In the genomic region with DNA sequence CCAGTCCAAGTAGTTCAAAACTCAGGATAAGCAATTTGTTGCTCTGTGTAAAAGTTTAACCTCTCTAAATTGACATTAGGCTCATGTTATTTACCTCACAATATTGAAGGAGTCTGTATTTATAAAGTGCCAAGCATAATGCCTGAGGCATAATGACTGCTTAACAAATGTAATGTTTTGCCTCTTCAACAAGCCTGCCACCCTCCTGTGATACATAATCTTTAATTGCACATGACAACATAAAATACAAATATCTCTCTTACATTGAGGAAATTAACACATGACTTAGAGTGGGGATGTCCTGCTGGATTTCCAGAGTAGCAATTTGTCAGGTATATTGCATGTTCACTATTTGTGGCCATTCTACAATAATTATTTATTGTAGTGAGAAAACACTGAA, we compare ENCODE assay signal across 12 cellular contexts.
"Had no signal": no experiment of that assay in that cellular context is flagged by ENCODE, and none has a peak within 500 bp of the region (broad histone marks: within the 10 kb centered on the region; RNA-seq: fewer than 3 reads in every experiment).

No MANE protein-coding gene starts in this region.

- DNase-seq: activated CD4-positive, alpha-beta T cell treated with anti-CD3 and anti-CD28 coated beads, Interleukin-2, amount 50 U/mL, for 1 hour; activated CD8-positive, alpha-beta memory T cell treated with anti-CD3 and anti-CD28 coated beads for 24 hours; activated naive CD8-positive, alpha-beta T cell treated with anti-CD3 and anti-CD28 coated beads for 36 hours; central memory CD4-positive, alpha-beta T cell; colonic mucosa; left ventricle myocardium superior; mesenchymal stem cell; naive thymus-derived CD8-positive, alpha-beta T cell; stimulated activated naive B cell treated with anti-CD40 and anti-IgM and Interleukin-4, amounts not matched to agents 10 μg/mL and 1 μg/mL and 100 μg/mL, for 72 hours; tibial artery had no signal

- H3K36me3 ChIP-seq: colonic mucosa, tibial artery had no signal

- H3K9me3 ChIP-seq: colonic mucosa had no signal

- H3K4me1 ChIP-seq: colonic mucosa, parathyroid adenoma, tibial artery had no signal

- H3K27ac ChIP-seq: colonic mucosa, parathyroid adenoma, tibial artery had no signal

- H3K27me3 ChIP-seq: colonic mucosa, tibial artery had no signal

- H3K4me3 ChIP-seq: colonic mucosa, tibial artery had no signal

- ATAC-seq: esophagus mucosa; left ventricle myocardium superior; naive thymus-derived CD8-positive, alpha-beta T cell; stimulated activated naive B cell treated with anti-CD40 and anti-IgM and Interleukin-4, amounts not matched to agents 10 μg/mL and 1 μg/mL and 100 μg/mL, for 72 hours had no signal
